Comparison of ENCODE assay signal across 19 cellular contexts in the genomic region with DNA sequence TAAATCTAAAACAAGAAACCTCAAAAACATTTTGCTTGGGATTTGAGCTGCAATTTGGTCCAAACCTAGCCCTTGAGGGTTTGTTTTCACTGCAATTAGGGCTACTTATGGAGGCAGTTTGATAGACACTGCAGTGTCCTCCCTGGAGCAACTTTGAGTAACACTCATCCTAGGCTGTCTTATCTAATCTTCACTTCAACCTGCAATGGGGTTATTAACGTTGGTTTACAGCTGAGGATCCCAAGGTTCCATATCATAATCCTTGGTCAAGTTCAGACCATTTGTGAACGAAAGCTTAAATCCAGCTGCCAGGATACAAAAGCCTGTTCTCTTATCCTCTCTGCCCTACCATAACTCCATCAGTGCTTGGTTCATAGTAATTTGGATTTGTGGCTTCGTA.
"Had no signal": no experiment of that assay in that cellular context is flagged by ENCODE, and none has a peak within 500 bp of the region (broad histone marks: within the 10 kb centered on the region; RNA-seq: fewer than 3 reads in every experiment).

No MANE protein-coding gene starts in this region.

- FAIRE-seq: islet of Langerhans had no signal

- H3K27me3 ChIP-seq: brain microvascular endothelial cell, left lung, sigmoid colon had no signal

- ATAC-seq: esophagus mucosa, left lung, T-helper 17 cell had no signal

- H3K4me3 Mint-ChIP-seq: activated naive CD4-positive, alpha-beta T cell treated with anti-CD3 and anti-CD28 coated beads, Interleukin-2, amount 50 U/mL, for 24 hours; endodermal cell; stimulated activated naive CD8-positive, alpha-beta T cell treated with anti-CD3 and anti-CD28 coated beads, Interleukin-15, Interleukin-2, amounts not matched to agents 100 ng/mL and 50 ng/mL, for 24 hours; T-helper 17 cell had no signal

- H3K36me3 ChIP-seq: brain microvascular endothelial cell, left lung, prostate gland, sigmoid colon had no signal

- H3K36me3 Mint-ChIP-seq: activated naive CD4-positive, alpha-beta T cell treated with anti-CD3 and anti-CD28 coated beads, Interleukin-2, amount 50 U/mL, for 24 hours had no signal

- H3K9me3 ChIP-seq: left lung, prostate gland, sigmoid colon had no signal

- H3K4me3 ChIP-seq: prostate gland, sigmoid colon had no signal

- H3K27ac ChIP-seq: brain microvascular endothelial cell, left lung, prostate gland, sigmoid colon had no signal

- H3K9me3 Mint-ChIP-seq: activated naive CD4-positive, alpha-beta T cell treated with anti-CD3 and anti-CD28 coated beads, Interleukin-2, amount 50 U/mL, for 24 hours; endodermal cell; stimulated activated naive CD8-positive, alpha-beta T cell treated with anti-CD3 and anti-CD28 coated beads, Interleukin-15, Interleukin-2, amounts not matched to agents 100 ng/mL and 50 ng/mL, for 24 hours had no signal

- H3K27ac Mint-ChIP-seq: activated naive CD4-positive, alpha-beta T cell treated with anti-CD3 and anti-CD28 coated beads, Interleukin-2, amount 50 U/mL, for 24 hours; endodermal cell; stimulated activated naive CD8-positive, alpha-beta T cell treated with anti-CD3 and anti-CD28 coated beads, Interleukin-15, Interleukin-2, amounts not matched to agents 100 ng/mL and 50 ng/mL, for 24 hours; T-helper 17 cell had no signal

- DNase-seq: activated CD4-positive, alpha-beta T cell treated with anti-CD3 and anti-CD28 coated beads, Interleukin-2, amount 50 U/mL, for 4 hours; activated CD4-positive, CD25-positive, alpha-beta regulatory T cell; activated effector memory CD4-positive, alpha-beta T cell treated with Interleukin-2 at 50 U/mL for 16 hours; activated T-cell treated with anti-CD3 and anti-CD28 coated beads, Interleukin-2, amount 50 U/mL, for 1 hour; amniotic stem cell; brain microvascular endothelial cell; dermis blood vessel endothelial cell; endodermal cell; foreskin fibroblast; left lung; mesendoderm; sigmoid colon; stimulated activated CD4-positive, alpha-beta T cell treated with anti-CD3 and anti-CD28 coated beads, Interleukin-4, amount 100 ng/mL, for 1 hour; T-helper 17 cell had no signal

- H3K27me3 Mint-ChIP-seq: activated naive CD4-positive, alpha-beta T cell treated with anti-CD3 and anti-CD28 coated beads, Interleukin-2, amount 50 U/mL, for 24 hours; T-helper 17 cell had no signal
